Comparison of ENCODE assay signal across 6 cellular contexts in genomic region chrX:131693359-131693758, GRCh38.
"Had no signal": no experiment of that assay in that cellular context is flagged by ENCODE, and none has a peak within 500 bp of the region (broad histone marks: within the 10 kb centered on the region; RNA-seq: fewer than 3 reads in every experiment).

No MANE protein-coding gene starts in this region.

- DNase-seq: GDM1, GF-D8 had no signal

- H3K4me3 ChIP-seq: GM12878 had no signal

- FAIRE-seq: GM12878, GM12891, GM12892, GM18507 had no signal

- ATAC-seq: GM12878 had no signal
